Comparison of ENCODE assay signal across 1 cellular context in the genomic region with DNA sequence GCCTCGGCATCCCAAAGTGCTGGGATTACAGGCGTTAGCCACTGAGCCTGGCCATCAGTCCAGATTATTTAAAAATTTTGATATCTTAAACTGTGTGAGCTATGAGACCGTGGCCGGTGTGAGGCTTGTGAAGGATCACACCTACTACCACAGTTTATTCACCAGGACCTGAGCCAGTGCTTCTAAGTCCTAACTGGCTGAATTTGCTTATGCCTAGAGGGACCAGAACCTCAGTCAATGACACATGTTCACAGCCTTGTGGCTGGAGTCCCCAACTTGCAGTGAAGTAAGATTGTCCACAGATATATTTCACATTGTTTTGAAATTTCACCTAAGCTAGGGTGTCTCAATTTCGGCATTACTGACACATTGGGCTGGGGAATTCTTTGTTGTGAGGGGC. TPM values are rescaled to one million over a fixed set of nuclear protein-coding genes. Genes with fewer than 3 reads are reported as not detected.
"Had no signal": no experiment of that assay in that cellular context is flagged by ENCODE, and none has a peak within 500 bp of the region (broad histone marks: within the 10 kb centered on the region; RNA-seq: fewer than 3 reads in every experiment).

No MANE protein-coding gene starts in this region.

RNA-seq across cellular contexts. Expression of a gene that starts 37.0 kb away (rescaled TPM):
- polyA plus RNA-seq: naive thymus-derived CD4-positive, alpha-beta T cell had no signal
